Comparison of ENCODE assay signal across 1 cellular context in the genomic region with DNA sequence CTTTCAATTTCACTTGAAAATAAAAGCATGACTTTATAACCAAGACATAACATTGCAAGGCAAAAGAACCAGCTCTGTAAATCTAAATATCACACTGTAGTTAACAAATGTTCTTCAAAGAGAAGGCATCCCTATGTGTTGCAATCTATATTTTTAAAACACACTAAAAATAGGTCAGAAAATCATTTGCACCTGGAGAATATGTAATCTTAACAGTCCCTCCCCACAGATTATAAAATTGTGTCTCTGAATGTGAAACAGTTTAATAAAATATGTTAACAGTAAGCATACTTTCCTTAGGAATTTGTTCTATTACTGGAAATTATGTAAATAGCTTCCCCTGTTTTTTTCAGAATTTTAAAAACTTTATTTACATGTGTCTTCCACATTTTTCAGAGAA.
TF ChIP-seq lines count a peak whose summit lies in the region.

No MANE protein-coding gene starts in this region.

TF ChIP-seq in IMR-90, 13 proteins besides CTCF, POLR2A, EP300 and RAD21 (continued from another document):
- TF ChIP-seq CEBPB (IDR thresholded peaks at IDR 0.05; ENCODE audit: low read depth, low read length) (no peak), FOS (IDR thresholded peaks at IDR 0.05; ENCODE audit: low read depth, low read length) (no peak), NFE2L2 (IDR thresholded peaks at IDR 0.05; ENCODE audit: low read depth, low read length) (no peak), MAZ (IDR thresholded peaks at IDR 0.05; ENCODE audit: borderline replicate concordance, low read depth, low read length) (no peak), RFX5 (IDR thresholded peaks at IDR 0.05; ENCODE audit: low read depth, low read length) (no peak), CHD1 (IDR thresholded peaks at IDR 0.05; ENCODE audit: low read depth, low read length) (no peak), SMC3 (IDR thresholded peaks at IDR 0.05; ENCODE audit: low read depth, low read length) (no peak)
- TF ChIP-seq, protein P1, sequence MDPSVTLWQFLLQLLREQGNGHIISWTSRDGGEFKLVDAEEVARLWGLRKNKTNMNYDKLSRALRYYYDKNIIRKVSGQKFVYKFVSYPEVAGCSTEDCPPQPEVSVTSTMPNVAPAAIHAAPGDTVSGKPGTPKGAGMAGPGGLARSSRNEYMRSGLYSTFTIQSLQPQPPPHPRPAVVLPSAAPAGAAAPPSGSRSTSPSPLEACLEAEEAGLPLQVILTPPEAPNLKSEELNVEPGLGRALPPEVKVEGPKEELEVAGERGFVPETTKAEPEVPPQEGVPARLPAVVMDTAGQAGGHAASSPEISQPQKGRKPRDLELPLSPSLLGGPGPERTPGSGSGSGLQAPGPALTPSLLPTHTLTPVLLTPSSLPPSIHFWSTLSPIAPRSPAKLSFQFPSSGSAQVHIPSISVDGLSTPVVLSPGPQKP (IDR thresholded peaks at IDR 0.05; ENCODE audit: borderline replicate concordance, low read depth, low read length) = no peak
- TF ChIP-seq, protein P2, sequence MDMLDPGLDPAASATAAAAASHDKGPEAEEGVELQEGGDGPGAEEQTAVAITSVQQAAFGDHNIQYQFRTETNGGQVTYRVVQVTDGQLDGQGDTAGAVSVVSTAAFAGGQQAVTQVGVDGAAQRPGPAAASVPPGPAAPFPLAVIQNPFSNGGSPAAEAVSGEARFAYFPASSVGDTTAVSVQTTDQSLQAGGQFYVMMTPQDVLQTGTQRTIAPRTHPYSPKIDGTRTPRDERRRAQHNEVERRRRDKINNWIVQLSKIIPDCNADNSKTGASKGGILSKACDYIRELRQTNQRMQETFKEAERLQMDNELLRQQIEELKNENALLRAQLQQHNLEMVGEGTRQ (IDR thresholded peaks at IDR 0.05; ENCODE audit: low read depth, low read length) = no peak
